24 cellular contexts compared by ENCODE assay signal in the genomic region with DNA sequence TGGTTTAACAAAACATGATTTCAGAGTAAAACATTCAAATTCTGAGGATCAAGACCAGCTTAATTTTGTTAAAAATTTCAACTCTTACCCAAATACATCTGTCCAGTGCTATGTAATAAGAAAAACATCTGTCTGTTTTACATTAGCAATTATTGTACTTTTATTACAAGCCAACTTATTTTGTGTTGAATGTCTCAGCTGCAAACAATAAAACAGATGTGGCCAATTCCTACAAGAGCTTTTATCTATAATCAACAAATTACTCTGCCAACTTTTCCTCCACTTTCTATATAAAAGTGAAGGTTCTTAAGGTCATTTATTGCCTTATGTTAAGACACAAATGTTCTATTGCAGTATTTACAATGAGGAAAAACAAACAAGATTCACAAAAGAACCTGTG.
A peak's percentile ranks its signal among the peaks of the same experiment; 100 is the strongest.
DNase-seq lines count a peak whose midpoint lies in the region; ATAC-seq and TF ChIP-seq lines count a peak whose summit lies in the region.
"Had no signal": no experiment of that assay in that cellular context is flagged by ENCODE, and none has a peak within 500 bp of the region (broad histone marks: within the 10 kb centered on the region; RNA-seq: fewer than 3 reads in every experiment).

No MANE protein-coding gene starts in this region.

- CTCF ChIA-PET in HEK293 (lab: Yijun Ruan, JAX) = interaction anchor here (0.6 kb wide), 1 partner anchor 461 kb away, joined by 4 read pairs; no protein-coding TSS in a partner anchor

- H3K4me1 ChIP-seq in HEK293 (ENCODE audit: control insufficient read depth, insufficient read depth, low read length) (no peaks in the 10 kb centered on the region), adipocyte (ENCODE audit: control insufficient read depth, insufficient read depth, low read length) (peaks cover 29% of the 10 kb centered on the region), muscle layer of colon (ENCODE audit: insufficient read depth, low read length) (peaks cover 49% of the 10 kb centered on the region), esophagus muscularis mucosa (peaks cover 0 to 51% (median 29%) of the 10 kb centered on the region in 4 donors)
- H3K4me1 ChIP-seq: BLaER1 treated with 17β-estradiol and CSF1 and Interleukin-3, amounts not matched to agents 10 nM and 100 nM; Caco-2 had no signal

- POLR2A ChIA-PET in HEK293 (lab: Yijun Ruan, JAX) = no interaction called here

- no peak overlapping the region for H3K4me3 ChIP-seq in HEK293 (ENCODE audit: low read depth, low read length)
- no peak overlapping the region for H3K4me3 ChIP-seq in adipocyte (ENCODE audit: low read length)
- H3K4me3 ChIP-seq in muscle layer of colon (ENCODE audit: low read depth in 1 of 2, low read length in 2 of 2) = no peak overlapping the region
- no peak overlapping the region for H3K4me3 ChIP-seq in esophagus muscularis mucosa
- H3K4me3 ChIP-seq: BLaER1 treated with 17β-estradiol and CSF1 and Interleukin-3, amounts not matched to agents 10 nM and 100 nM; GM12878; SK-N-MC had no signal

- no peak for ATAC-seq in HG02840 (IDR thresholded peaks at IDR 0.05; ENCODE audit: low FRiP score, unreplicated experiment)
- ATAC-seq: GM12878, HepG2, Panc1 had no signal

- TF ChIP-seq CTCF in HEK293 (tag by site-specific recombination; IDR thresholded peaks at IDR 0.05) (no peak), esophagus muscularis mucosa (IDR thresholded peaks at IDR 0.05) (no peak)

- H3K27me3 ChIP-seq in adipocyte (replicated peaks; ENCODE audit: control insufficient read depth, insufficient read depth, low read length) (no peaks in the 10 kb centered on the region), muscle layer of colon (ENCODE audit: control insufficient read depth in 1 of 2, insufficient read depth in 2 of 2, low read length in 2 of 2) (no peaks in the 10 kb centered on the region), esophagus muscularis mucosa (no peaks in the 10 kb centered on the region)
- H3K27me3 ChIP-seq: BLaER1 treated with 17β-estradiol and CSF1 and Interleukin-3, amounts not matched to agents 10 nM and 100 nM had no signal

- no peak overlapping the region for H3K27ac ChIP-seq in HEK293 (ENCODE audit: extremely low read depth, low read depth, low read length)
- peak overlapping the region; percentile 32 for H3K27ac ChIP-seq in muscle layer of colon (ENCODE audit: low read depth, low read length)
- H3K27ac ChIP-seq in esophagus muscularis mucosa (replicated peaks in 1 of 4) = no peak overlapping the region
- H3K27ac ChIP-seq: BLaER1 treated with 17β-estradiol and CSF1 and Interleukin-3, amounts not matched to agents 10 nM and 100 nM; SK-N-MC had no signal

- H3K9me3 ChIP-seq in HEK293 (ENCODE audit: control insufficient read depth, insufficient read depth, low read depth, low read length) = no peaks in the 10 kb centered on the region
- no peaks in the 10 kb centered on the region for H3K9me3 ChIP-seq in adipocyte (ENCODE audit: control insufficient read depth, low read length)
- H3K9me3 ChIP-seq in muscle layer of colon (ENCODE audit: low read length) = no peaks in the 10 kb centered on the region
- no peaks in the 10 kb centered on the region for H3K9me3 ChIP-seq in esophagus muscularis mucosa
- H3K9me3 ChIP-seq: BLaER1 treated with 17β-estradiol and CSF1 and Interleukin-3, amounts not matched to agents 10 nM and 100 nM; Caco-2 had no signal

- DNase-seq in adipocyte (ENCODE audit: low read depth) (peak; percentile 69), fibroblast of peridontal ligament (ENCODE audit: extremely low read depth) (peak; percentile 68), COLO829 (ENCODE audit: low spot score) (no peak), esophagus muscularis mucosa (ENCODE audit: extremely low spot score) (no peak), MV-4-11 (lab: John Stamatoyannopoulos, UW) (no peak)
- DNase-seq: AML-193; Caco-2; CD4-positive, alpha-beta memory T cell; GDM1; Karpas-422; NCI-H2029; NCI-H446 treated with DMSO at 0.1 percent for 48 hours; NCI-H526; NCI-H82; NK-92 treated with Interleukin-12 subunit alpha and Interleukin-12 subunit beta, amount 100 ng/mL, for 24 hours; SIG-M5 had no signal

- no peak for TF ChIP-seq POLR2A in esophagus muscularis mucosa (IDR thresholded peaks at IDR 0.05; ENCODE audit: low read depth)

- no peaks in the 10 kb centered on the region for H3K36me3 ChIP-seq in HEK293 (ENCODE audit: control insufficient read depth in 2 of 2, insufficient read depth in 1 of 2, low read length in 2 of 2)
- H3K36me3 ChIP-seq in adipocyte (ENCODE audit: control insufficient read depth, insufficient read depth, low read length, severe bottlenecking) = no peaks in the 10 kb centered on the region
- H3K36me3 ChIP-seq in muscle layer of colon (ENCODE audit: insufficient read depth, low read length) = no peaks in the 10 kb centered on the region
- no peaks in the 10 kb centered on the region for H3K36me3 ChIP-seq in esophagus muscularis mucosa
- H3K36me3 ChIP-seq: BLaER1 treated with 17β-estradiol and CSF1 and Interleukin-3, amounts not matched to agents 10 nM and 100 nM had no signal

- no peak for TF ChIP-seq EP300 in esophagus muscularis mucosa (IDR thresholded peaks at IDR 0.05)

- intact Hi-C loops in esophagus muscularis mucosa (cut with DNase I) = no loop called here

- H3K9ac ChIP-seq in adipocyte (ENCODE audit: low read length) (no peak overlapping the region), muscle layer of colon (ENCODE audit: low read length) (no peak overlapping the region)
- H3K9ac ChIP-seq: BLaER1 treated with 17β-estradiol and CSF1 and Interleukin-3, amounts not matched to agents 10 nM and 100 nM had no signal

TF ChIP-seq in HEK293, 187 proteins besides CTCF, POLR2A, EP300 and RAD21:
- TF ChIP-seq ZSCAN30 (tag by site-specific recombination; IDR thresholded peaks at IDR 0.05) = no peak
- TF ChIP-seq, protein P1, sequence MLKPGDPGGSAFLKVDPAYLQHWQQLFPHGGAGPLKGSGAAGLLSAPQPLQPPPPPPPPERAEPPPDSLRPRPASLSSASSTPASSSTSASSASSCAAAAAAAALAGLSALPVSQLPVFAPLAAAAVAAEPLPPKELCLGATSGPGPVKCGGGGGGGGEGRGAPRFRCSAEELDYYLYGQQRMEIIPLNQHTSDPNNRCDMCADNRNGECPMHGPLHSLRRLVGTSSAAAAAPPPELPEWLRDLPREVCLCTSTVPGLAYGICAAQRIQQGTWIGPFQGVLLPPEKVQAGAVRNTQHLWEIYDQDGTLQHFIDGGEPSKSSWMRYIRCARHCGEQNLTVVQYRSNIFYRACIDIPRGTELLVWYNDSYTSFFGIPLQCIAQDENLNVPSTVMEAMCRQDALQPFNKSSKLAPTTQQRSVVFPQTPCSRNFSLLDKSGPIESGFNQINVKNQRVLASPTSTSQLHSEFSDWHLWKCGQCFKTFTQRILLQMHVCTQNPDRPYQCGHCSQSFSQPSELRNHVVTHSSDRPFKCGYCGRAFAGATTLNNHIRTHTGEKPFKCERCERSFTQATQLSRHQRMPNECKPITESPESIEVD (tag by site-specific recombination; IDR thresholded peaks at IDR 0.05) = peak; percentile 62

Comparison
In these comparisons a context has a peak if more than half of its experiments do, and no peak if none do; other contexts are left out.
1. DNase-seq: peak in adipocyte (single experiment) and fibroblast of peridontal ligament (single experiment); none in COLO829 (single experiment), esophagus muscularis mucosa (single experiment) and MV-4-11 (single experiment).